Comparison of ENCODE assay signal across 7 cellular contexts in the genomic region with DNA sequence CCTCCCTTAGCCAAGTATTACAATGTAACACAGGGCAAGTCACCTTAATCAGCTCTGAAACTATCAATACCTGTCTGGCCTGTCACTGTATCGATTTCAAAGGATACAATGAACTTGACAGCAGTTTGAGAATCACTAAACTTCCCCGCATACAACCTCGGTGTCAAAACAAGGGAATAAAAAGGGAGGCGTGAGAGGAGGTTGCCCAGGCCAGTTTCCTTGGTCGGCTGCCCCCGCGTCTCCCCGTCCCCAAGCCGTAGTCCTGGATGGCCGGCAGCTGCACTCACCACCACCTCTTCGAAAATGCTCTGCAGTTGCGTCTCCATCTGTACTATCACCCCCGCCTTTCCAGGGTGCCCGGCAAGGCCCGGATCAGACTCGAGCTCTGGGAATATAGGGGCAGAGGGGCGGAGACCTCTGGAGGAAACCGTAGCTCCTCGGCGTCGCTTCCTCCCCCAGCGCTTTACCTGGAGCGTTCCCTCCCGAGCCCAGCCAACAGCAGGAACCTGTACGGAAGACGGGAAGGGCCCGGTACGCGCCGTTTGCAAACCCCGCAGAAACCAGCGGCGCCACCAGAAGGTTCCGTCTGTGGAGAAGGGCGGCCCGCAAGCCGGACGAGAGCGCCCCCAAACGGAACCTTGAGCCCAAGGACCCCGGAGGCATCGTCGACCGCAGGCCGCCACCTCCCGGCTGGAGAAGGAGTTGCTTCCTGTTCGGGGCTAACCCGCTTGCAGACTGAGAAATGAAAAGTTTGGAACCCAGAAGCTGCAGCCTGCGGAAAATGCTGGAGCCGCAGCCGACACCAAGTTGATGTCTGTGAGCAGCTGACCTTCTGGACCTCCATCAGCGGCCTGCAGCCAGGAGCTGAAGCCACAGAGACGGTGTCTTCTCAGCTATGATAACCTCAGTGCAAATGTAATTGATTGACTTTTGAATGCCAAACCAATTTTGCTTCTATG.
A peak's percentile ranks its signal among the peaks of the same experiment; 100 is the strongest.
DNase-seq lines count a peak whose midpoint lies in the region; ATAC-seq and TF ChIP-seq lines count a peak whose summit lies in the region.

A gene with protein sequence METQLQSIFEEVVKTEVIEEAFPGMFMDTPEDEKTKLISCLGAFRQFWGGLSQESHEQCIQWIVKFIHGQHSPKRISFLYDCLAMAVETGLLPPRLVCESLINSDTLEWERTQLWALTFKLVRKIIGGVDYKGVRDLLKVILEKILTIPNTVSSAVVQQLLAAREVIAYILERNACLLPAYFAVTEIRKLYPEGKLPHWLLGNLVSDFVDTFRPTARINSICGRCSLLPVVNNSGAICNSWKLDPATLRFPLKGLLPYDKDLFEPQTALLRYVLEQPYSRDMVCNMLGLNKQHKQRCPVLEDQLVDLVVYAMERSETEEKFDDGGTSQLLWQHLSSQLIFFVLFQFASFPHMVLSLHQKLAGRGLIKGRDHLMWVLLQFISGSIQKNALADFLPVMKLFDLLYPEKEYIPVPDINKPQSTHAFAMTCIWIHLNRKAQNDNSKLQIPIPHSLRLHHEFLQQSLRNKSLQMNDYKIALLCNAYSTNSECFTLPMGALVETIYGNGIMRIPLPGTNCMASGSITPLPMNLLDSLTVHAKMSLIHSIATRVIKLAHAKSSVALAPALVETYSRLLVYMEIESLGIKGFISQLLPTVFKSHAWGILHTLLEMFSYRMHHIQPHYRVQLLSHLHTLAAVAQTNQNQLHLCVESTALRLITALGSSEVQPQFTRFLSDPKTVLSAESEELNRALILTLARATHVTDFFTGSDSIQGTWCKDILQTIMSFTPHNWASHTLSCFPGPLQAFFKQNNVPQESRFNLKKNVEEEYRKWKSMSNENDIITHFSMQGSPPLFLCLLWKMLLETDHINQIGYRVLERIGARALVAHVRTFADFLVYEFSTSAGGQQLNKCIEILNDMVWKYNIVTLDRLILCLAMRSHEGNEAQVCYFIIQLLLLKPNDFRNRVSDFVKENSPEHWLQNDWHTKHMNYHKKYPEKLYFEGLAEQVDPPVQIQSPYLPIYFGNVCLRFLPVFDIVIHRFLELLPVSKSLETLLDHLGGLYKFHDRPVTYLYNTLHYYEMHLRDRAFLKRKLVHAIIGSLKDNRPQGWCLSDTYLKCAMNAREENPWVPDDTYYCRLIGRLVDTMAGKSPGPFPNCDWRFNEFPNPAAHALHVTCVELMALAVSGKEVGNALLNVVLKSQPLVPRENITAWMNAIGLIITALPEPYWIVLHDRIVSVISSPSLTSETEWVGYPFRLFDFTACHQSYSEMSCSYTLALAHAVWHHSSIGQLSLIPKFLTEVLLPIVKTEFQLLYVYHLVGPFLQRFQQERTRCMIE (N-terminal part only) (minus strand): TSS at position 519 of the 959 bp plus-strand sequence. CDS start 193 bp downstream, at position 326.

- DNase-seq in NCI-H2081 (lab: John Stamatoyannopoulos, UW) = peak; percentile 89 to 90
- peak; percentile 94 for DNase-seq in T1000 (lab: John Stamatoyannopoulos, UW)
- peak; percentile 97 for DNase-seq in astrocyte of the spinal cord (ENCODE audit: low read depth, low spot score)
- DNase-seq in hippocampal formation (lab: John Stamatoyannopoulos, UW) = peak; percentile 93 to 94
- DNase-seq in retinal pigment epithelial cell (ENCODE audit: low read depth) = peak; percentile 85

- peak within 1 kb of the TSS; percentile 84 for H3K4me3 ChIP-seq in astrocyte of the spinal cord (ENCODE audit: low read depth, low read length)
- H3K4me3 ChIP-seq in retinal pigment epithelial cell (ENCODE audit: low read length) = peak within 1 kb of the TSS; percentile 98

- TF ChIP-seq CTCF in astrocyte of the spinal cord (IDR thresholded peaks at IDR 0.05; ENCODE audit: low read depth, low read length) (peak; percentile 100), retinal pigment epithelial cell (conservative IDR thresholded peaks at IDR 0.05; ENCODE audit: low read depth, low read length) (peak; percentile 99)

- in situ Hi-C loops in astrocyte of the spinal cord (cut with HindIII; ENCODE audit: low sequenced_read_pairs) = no loop called here

- peak; percentile 98 for ATAC-seq in GM18511 (IDR thresholded peaks at IDR 0.05; ENCODE audit: unreplicated experiment)
- peak; percentile 95 for ATAC-seq in HG03039 (IDR thresholded peaks at IDR 0.05; ENCODE audit: unreplicated experiment)

Comparison
In these comparisons a context has a peak if more than half of its experiments do, and no peak if none do; other contexts are left out.
1. Peak in every context shown above with its lines: DNase-seq, ATAC-seq and H3K4me3 ChIP-seq.